Comparison of ENCODE assay signal across 28 cellular contexts in genomic region chr5:91028518-91028956, GRCh38.
DNase-seq lines count a peak whose midpoint lies in the region; ATAC-seq, FAIRE-seq and TF ChIP-seq lines count a peak whose summit lies in the region.
"Had no signal": no experiment of that assay in that cellular context is flagged by ENCODE, and none has a peak within 500 bp of the region (broad histone marks: within the 10 kb centered on the region; RNA-seq: fewer than 3 reads in every experiment).

No MANE protein-coding gene starts in this region.

- H3K4me1 ChIP-seq in K562 (replicated peaks in 1 of 2; ENCODE audit: control insufficient read depth in 2 of 2, insufficient read depth in 2 of 2, low read length in 2 of 2) (peaks cover 0 to 9% of the 10 kb centered on the region in 2 experiments; a peak in 2 of 5 replicates), liver (ENCODE audit: control insufficient read depth in 4 of 4, insufficient read depth in 4 of 4, low read length in 3 of 4) (peaks cover 6 to 39% (median 22%) of the 10 kb centered on the region in 4 donors)

- no peaks in the 10 kb centered on the region for H4K20me1 ChIP-seq in K562 (replicated peaks; ENCODE audit: control insufficient read depth, insufficient read depth, low read length)

- DNase-seq in DMS 273 (lab: John Stamatoyannopoulos, UW; ENCODE audit: unreplicated experiment) = peak; percentile 12
- no peak for DNase-seq in DMS 273 treated with DMSO at 0.1 percent for 48 hours (lab: John Stamatoyannopoulos, UW)
- peak in 2 of 4 experiments; percentile 27 to 38 for DNase-seq in K562 (ENCODE audit: extremely low read depth in 1 of 4, low spot score in 3 of 4)
- no peak for DNase-seq in progenitor cell of endocrine pancreas (ENCODE audit: low spot score, unreplicated experiment)
- no peak for DNase-seq in stimulated activated naive CD8-positive, alpha-beta T cell treated with anti-CD3 and anti-CD28 coated beads, Interleukin-15, amount 100 ng/mL, for 72 hours
- DNase-seq in coronary artery (ENCODE audit: low spot score) = no peak
- DNase-seq in islet precursor cell = no peak
- DNase-seq: 8988T; activated CD4-positive, alpha-beta T cell treated with anti-CD3 and anti-CD28 coated beads for 36 hours; activated gamma-delta T cell; activated naive CD8-positive, alpha-beta T cell treated with anti-CD3 and anti-CD28 coated beads, Interleukin-2, amount 10 ng/mL, durations not matched to agents 7 days and 5 days; activated T-cell treated with anti-CD3 and anti-CD28 coated beads, Interleukin-2, amount 50 U/mL, for 1 hour; CD4-positive, CD25-positive, alpha-beta regulatory T cell; foreskin fibroblast; head of caudate nucleus; MG63; NCI-H1105 treated with DMSO at 0.1 percent for 48 hours; NCI-H2029 treated with DMSO at 0.1 percent for 48 hours; NCI-H82; RPMI8226; T-helper 17 cell; thyroid gland had no signal

- H3K36me3 ChIP-seq in K562 (ENCODE audit: control insufficient read depth, insufficient read depth, low read length) (no peaks in the 10 kb centered on the region), liver (ENCODE audit: control insufficient read depth in 4 of 4, insufficient read depth in 3 of 4, low read depth in 1 of 4, low read length in 3 of 4) (no peaks in the 10 kb centered on the region)
- H3K36me3 ChIP-seq: MG63, thyroid gland had no signal

- no peak overlapping the region for H2AFZ ChIP-seq in K562 (ENCODE audit: low read depth, low read length)

- TF ChIP-seq RAD21 in K562 (CRISPR knock-in tag; conservative IDR thresholded peaks at IDR 0.05 in 1 of 2, IDR thresholded peaks at IDR 0.05 in 1 of 2) = no peak
- peak; percentile 9 to 41 for TF ChIP-seq RAD21 in liver (IDR thresholded peaks at IDR 0.05)

- no peaks in the 10 kb centered on the region for H3K79me2 ChIP-seq in K562 (ENCODE audit: control insufficient read depth, insufficient read depth, low read length)

- FAIRE-seq in K562 (lab: Jason Lieb, UNC) = no peak
- FAIRE-seq: GM19239 had no signal

- H3K9me3 Mint-ChIP-seq in progenitor cell of endocrine pancreas (ENCODE audit: low read depth) = no peaks in the 10 kb centered on the region
- no peaks in the 10 kb centered on the region for H3K9me3 Mint-ChIP-seq in stimulated activated naive CD8-positive, alpha-beta T cell treated with anti-CD3 and anti-CD28 coated beads, Interleukin-15, amount 100 ng/mL, for 72 hours
- H3K9me3 Mint-ChIP-seq: activated naive CD8-positive, alpha-beta T cell treated with anti-CD3 and anti-CD28 coated beads, Interleukin-2, amount 10 ng/mL, durations not matched to agents 7 days and 5 days; CD4-positive, CD25-positive, alpha-beta regulatory T cell; stimulated activated naive CD8-positive, alpha-beta T cell treated with anti-CD3 and anti-CD28 coated beads, Interleukin-15, Interleukin-2, amounts not matched to agents 100 ng/mL and 50 ng/mL, for 24 hours had no signal

- TF ChIP-seq CTCF in K562 (IDR thresholded peaks at IDR 0.05 in 2 of 3, conservative IDR thresholded peaks at IDR 0.05 in 1 of 3; ENCODE audit: insufficient read depth in 2 of 3, low read depth in 1 of 3, low read length in 3 of 3) (no peak), liver (IDR thresholded peaks at IDR 0.05; ENCODE audit: low read depth, low read length, missing input control) (no peak), progenitor cell of endocrine pancreas (IDR thresholded peaks at IDR 0.05; ENCODE audit: unreplicated experiment) (no peak), coronary artery (IDR thresholded peaks at IDR 0.05) (no peak)

- H3K27me3 ChIP-seq in K562 (ENCODE audit: control insufficient read depth in 2 of 2, insufficient read depth in 2 of 2, low read length in 2 of 2) = no peaks in the 10 kb centered on the region
- no peaks in the 10 kb centered on the region for H3K27me3 ChIP-seq in liver (ENCODE audit: control insufficient read depth in 4 of 4, insufficient read depth in 4 of 4, low read length in 3 of 4)
- H3K27me3 ChIP-seq: MG63, thyroid gland had no signal

- no peaks in the 10 kb centered on the region for H3K36me3 Mint-ChIP-seq in progenitor cell of endocrine pancreas (ENCODE audit: insufficient read depth)
- H3K36me3 Mint-ChIP-seq: activated naive CD8-positive, alpha-beta T cell treated with anti-CD3 and anti-CD28 coated beads, Interleukin-2, amount 10 ng/mL, durations not matched to agents 7 days and 5 days; CD4-positive, CD25-positive, alpha-beta regulatory T cell had no signal

- no TSS peak for BruUV-seq in K562 (replicated peaks; lab: Mats Ljungman, UMichigan)

- H3K27ac ChIP-seq in K562 (ENCODE audit: extremely low read depth, low read depth, low read length) (no peak overlapping the region), liver (ENCODE audit: low read depth in 1 of 2, low read length in 2 of 2) (peak overlapping the region; percentile 70 to 76), coronary artery (no peak overlapping the region)
- H3K27ac ChIP-seq: epithelial cell of prostate, thyroid gland had no signal

- no peaks in the 10 kb centered on the region for H3K27me3 Mint-ChIP-seq in progenitor cell of endocrine pancreas
- peaks cover 15% of the 10 kb centered on the region for H3K27me3 Mint-ChIP-seq in stimulated activated naive CD8-positive, alpha-beta T cell treated with anti-CD3 and anti-CD28 coated beads, Interleukin-15, amount 100 ng/mL, for 72 hours

- no peak overlapping the region for H3K4me3 Mint-ChIP-seq in progenitor cell of endocrine pancreas (ENCODE audit: low read depth)
- H3K4me3 Mint-ChIP-seq in stimulated activated naive CD8-positive, alpha-beta T cell treated with anti-CD3 and anti-CD28 coated beads, Interleukin-15, amount 100 ng/mL, for 72 hours = no peak overlapping the region
- H3K4me3 Mint-ChIP-seq: activated CD4-positive, alpha-beta T cell treated with anti-CD3 and anti-CD28 coated beads for 36 hours; activated naive CD8-positive, alpha-beta T cell treated with anti-CD3 and anti-CD28 coated beads, Interleukin-2, amount 10 ng/mL, durations not matched to agents 7 days and 5 days; CD4-positive, CD25-positive, alpha-beta regulatory T cell; stimulated activated naive CD8-positive, alpha-beta T cell treated with anti-CD3 and anti-CD28 coated beads, Interleukin-15, Interleukin-2, amounts not matched to agents 100 ng/mL and 50 ng/mL, for 24 hours; T-helper 17 cell had no signal

- TF ChIP-seq EP300 in K562 (IDR thresholded peaks at IDR 0.05; ENCODE audit: low read length) = peak; percentile 63

- H3K4me3 ChIP-seq in K562 (no peak overlapping the region), liver (ENCODE audit: low read depth in 1 of 3, low read length in 3 of 3) (no peak overlapping the region), coronary artery (no peak overlapping the region)
- H3K4me3 ChIP-seq: MG63, skin epidermis, thyroid gland had no signal

- intact Hi-C loops in K562 (cut with micrococcal nuclease) = no loop called here

- no peak overlapping the region; the same call in 1 of the 2 replicates for H3K4me2 ChIP-seq in K562 (ENCODE audit: insufficient read depth, low read length)

- H3K9me1 ChIP-seq in K562 (ENCODE audit: control insufficient read depth, insufficient read depth, low read length) = no peaks in the 10 kb centered on the region

- TF ChIP-seq POLR2A in K562 (conservative IDR thresholded peaks at IDR 0.05) = no peak

- ATAC-seq in K562 = peak; percentile 88
- no peak for ATAC-seq in stimulated activated naive CD8-positive, alpha-beta T cell treated with anti-CD3 and anti-CD28 coated beads, Interleukin-15, amount 100 ng/mL, for 72 hours
- ATAC-seq: activated CD4-positive, alpha-beta T cell treated with anti-CD3 and anti-CD28 coated beads for 36 hours; HCT116; T-helper 17 cell had no signal

- H3K9me3 ChIP-seq in K562 (replicated peaks; ENCODE audit: control insufficient read depth, insufficient read depth, low read depth, low read length) (no peaks in the 10 kb centered on the region), liver (ENCODE audit: control insufficient read depth in 4 of 4, low read length in 3 of 4) (no peaks in the 10 kb centered on the region)
- H3K9me3 ChIP-seq: MG63, thyroid gland had no signal

- peak overlapping the region; percentile 11 for H3K27ac Mint-ChIP-seq in progenitor cell of endocrine pancreas
- H3K27ac Mint-ChIP-seq in stimulated activated naive CD8-positive, alpha-beta T cell treated with anti-CD3 and anti-CD28 coated beads, Interleukin-15, amount 100 ng/mL, for 72 hours = no peak overlapping the region
- H3K27ac Mint-ChIP-seq: activated CD4-positive, alpha-beta T cell treated with anti-CD3 and anti-CD28 coated beads for 36 hours; activated naive CD8-positive, alpha-beta T cell treated with anti-CD3 and anti-CD28 coated beads, Interleukin-2, amount 10 ng/mL, durations not matched to agents 7 days and 5 days; CD4-positive, CD25-positive, alpha-beta regulatory T cell; stimulated activated naive CD8-positive, alpha-beta T cell treated with anti-CD3 and anti-CD28 coated beads, Interleukin-15, Interleukin-2, amounts not matched to agents 100 ng/mL and 50 ng/mL, for 24 hours; T-helper 17 cell had no signal

- H3K9ac ChIP-seq in K562 (ENCODE audit: insufficient read depth in 1 of 2, low read depth in 2 of 2, low read length in 2 of 2) = no peak overlapping the region
- no peak overlapping the region for H3K9ac ChIP-seq in liver (ENCODE audit: low read depth in 1 of 2, low read length in 2 of 2)

- peaks cover 50% of the 10 kb centered on the region for H3K4me1 Mint-ChIP-seq in progenitor cell of endocrine pancreas (ENCODE audit: low read depth)
- H3K4me1 Mint-ChIP-seq in stimulated activated naive CD8-positive, alpha-beta T cell treated with anti-CD3 and anti-CD28 coated beads, Interleukin-15, amount 100 ng/mL, for 72 hours = no peaks in the 10 kb centered on the region
- H3K4me1 Mint-ChIP-seq: activated CD4-positive, alpha-beta T cell treated with anti-CD3 and anti-CD28 coated beads for 36 hours; activated naive CD8-positive, alpha-beta T cell treated with anti-CD3 and anti-CD28 coated beads, Interleukin-2, amount 10 ng/mL, durations not matched to agents 7 days and 5 days; CD4-positive, CD25-positive, alpha-beta regulatory T cell; T-helper 17 cell had no signal

- 18% methylated on average over 1 of the region's 2 CpGs for WGBS in K562 (ENCODE audit: insufficient coverage, low coverage, missing lambda C conversion rate)
- 41% methylated on average over 2 of the region's 2 CpGs for WGBS in liver

- CTCF ChIA-PET in K562 (lab: Yijun Ruan, JAX; ENCODE audit: low intra/inter-chr PET ratio) = no interaction called here

- in situ Hi-C loops in K562 (cut with MboI) = no loop called here

- POLR2A ChIA-PET in K562 (lab: Yijun Ruan, JAX) = interaction anchor here (0.7 to 1.8 kb wide), 2 partner anchors 10 to 45 kb away, joined by 3 to 4 read pairs; no protein-coding TSS in a partner anchor

TF ChIP-seq in K562, 482 proteins besides CTCF, POLR2A, EP300 and RAD21 (continues in another document):
- peak in 1 of 2 experiments; percentile 44; a peak in 1 of 4 replicates for TF ChIP-seq HDAC1 (IDR thresholded peaks at IDR 0.05)
- no peak for TF ChIP-seq ZNF717 (CRISPR knock-in tag; IDR thresholded peaks at IDR 0.05)
- TF ChIP-seq ERF (CRISPR knock-in tag; IDR thresholded peaks at IDR 0.05) = no peak

TF ChIP-seq in liver, 16 proteins besides CTCF, POLR2A, EP300 and RAD21 (continues in another document):
- TF ChIP-seq RXRA (IDR thresholded peaks at IDR 0.05) (peak; percentile 81 to 93), FOXA2 (IDR thresholded peaks at IDR 0.05) (no peak), MAX (IDR thresholded peaks at IDR 0.05) (peak; percentile 38)

Comparison
In these comparisons a context has a peak if more than half of its experiments do, and no peak if none do; other contexts are left out.
1. H3K27ac ChIP-seq: peak in liver (2 of 2); none in K562 (single experiment) and coronary artery (0 of 2).